ENCODE assay signal across 32 cellular contexts in genomic region chr1:928825-929661, GRCh38. TPM values are rescaled to one million over a fixed set of nuclear protein-coding genes. Genes with fewer than 3 reads are reported as not detected.
A peak's percentile ranks its signal among the peaks of the same experiment; 100 is the strongest.
DNase-seq lines count a peak whose midpoint lies in the region; ATAC-seq, FAIRE-seq and TF ChIP-seq lines count a peak whose summit lies in the region.
"Had no signal": no experiment of that assay in that cellular context is flagged by ENCODE, and none has a peak within 500 bp of the region (broad histone marks: within the 10 kb centered on the region; RNA-seq: fewer than 3 reads in every experiment).

No MANE protein-coding gene starts in this region.

- BruUV-seq in Panc1 (replicated peaks; lab: Mats Ljungman, UMichigan): TSS peak; percentile 35

- POLR2A ChIA-PET in Panc1 (lab: Charles Lee): interaction anchor here (0.6 kb wide), 1 partner anchor 14 kb away, joined by 9 read pairs; no protein-coding TSS in a partner anchor

- no peaks in the 10 kb centered on the region for H3K9me2 ChIP-seq in MM.1S (replicated peaks; ENCODE audit: insufficient read depth, low read length)
- H3K9me2 ChIP-seq: SK-N-SH had no signal

- H3K9ac ChIP-seq in neural progenitor cell (no peak overlapping the region), MM.1S (ENCODE audit: low read length) (no peak overlapping the region)
- H3K9ac ChIP-seq: SK-N-SH had no signal

- H2AFZ ChIP-seq in neural progenitor cell (replicated peaks) (no peak overlapping the region), MM.1S (ENCODE audit: low read length) (no peak overlapping the region)

- no peaks in the 10 kb centered on the region for H3K36me3 Mint-ChIP-seq in neural progenitor cell
- H3K36me3 Mint-ChIP-seq: natural killer cell treated with Interleukin-12 subunit alpha and Interleukin-12 subunit beta and Interleukin-15 and Interleukin-18, amount 100 ng/mL, for 72 hours; stimulated activated naive B cell treated with anti-CD40 and anti-IgM and Interleukin-4, amounts not matched to agents 10 μg/mL and 1 μg/mL and 100 μg/mL, for 72 hours had no signal

- H3K79me2 ChIP-seq in neural progenitor cell (ENCODE audit: low read depth) (no peaks in the 10 kb centered on the region), MM.1S (ENCODE audit: low read length) (no peaks in the 10 kb centered on the region)

- in situ Hi-C loops in Panc1 (cut with HindIII; ENCODE audit: low pct_unique_long_range_greater_than_20kb, low sequenced_read_pairs): no loop called here

- H3K4me1 Mint-ChIP-seq in neural progenitor cell: peaks cover 18% of the 10 kb centered on the region
- H3K4me1 Mint-ChIP-seq in stimulated activated naive CD8-positive, alpha-beta T cell treated with anti-CD3 and anti-CD28 coated beads, Interleukin-15, amount 100 ng/mL, for 72 hours: peaks cover 8% of the 10 kb centered on the region

- peaks cover 55% of the 10 kb centered on the region for H4K20me1 ChIP-seq in neural progenitor cell (ENCODE audit: low read depth)
- H4K20me1 ChIP-seq in MM.1S (ENCODE audit: insufficient read depth, low read length): no peaks in the 10 kb centered on the region

- DNase-seq in Panc1 (ENCODE audit: low read depth, low spot score) (no peak), neural progenitor cell (ENCODE audit: low spot score) (no peak), MM.1S (no peak)
- DNase-seq in stimulated activated naive CD8-positive, alpha-beta T cell treated with anti-CD3 and anti-CD28 coated beads, Interleukin-15, amount 100 ng/mL, for 72 hours: no peak
- DNase-seq: activated CD4-positive, alpha-beta T cell treated with anti-CD3 and anti-CD28 coated beads, Interleukin-2, amount 50 U/mL, for 48 hours; activated CD4-positive, CD25-positive, alpha-beta regulatory T cell treated with anti-CD3 and anti-CD28 coated beads, Interleukin-2, amount 50 U/mL, for 72 hours; activated naive CD4-positive, alpha-beta T cell; activated T-cell treated with anti-CD3 and anti-CD28 coated beads, Interleukin-2, amount 50 U/mL, for 72 hours; Caco-2; central memory CD4-positive, alpha-beta T cell; cortex of kidney; DMS79; effector memory CD4-positive, alpha-beta T cell; erythroblast; GDM1; left colon; mammary epithelial cell; NCI-H1092; NCI-H1930; NCI-H2171 treated with DMSO at 0.1 percent for 48 hours; NCI-H510A treated with DMSO at 0.1 percent for 48 hours; ovary; SK-N-SH; stimulated activated naive B cell treated with anti-CD40 and anti-IgM and Interleukin-4, amounts not matched to agents 10 μg/mL and 1 μg/mL and 100 μg/mL, for 72 hours had no signal

- FAIRE-seq in G401.6 (lab: Jason Lieb, UNC): peak; percentile 3

- H3F3A ChIP-seq in neural progenitor cell (ENCODE audit: low read depth) (peaks cover 5% of the 10 kb centered on the region), MM.1S (ENCODE audit: insufficient read depth, low read length) (no peaks in the 10 kb centered on the region)

- peak overlapping the region; percentile 46 for H3K4me3 Mint-ChIP-seq in neural progenitor cell
- no peak overlapping the region for H3K4me3 Mint-ChIP-seq in stimulated activated naive CD8-positive, alpha-beta T cell treated with anti-CD3 and anti-CD28 coated beads, Interleukin-15, amount 100 ng/mL, for 72 hours
- H3K4me3 Mint-ChIP-seq: activated T-cell treated with anti-CD3 and anti-CD28 coated beads, Interleukin-2, amount 50 U/mL, for 72 hours; natural killer cell treated with Interleukin-12 subunit alpha and Interleukin-12 subunit beta and Interleukin-15 and Interleukin-18, amount 100 ng/mL, for 72 hours; stimulated activated naive B cell treated with anti-CD40 and anti-IgM and Interleukin-4, amounts not matched to agents 10 μg/mL and 1 μg/mL and 100 μg/mL, for 72 hours; T-helper 1 cell treated with Interleukin-12 subunit alpha and Interleukin-12 subunit beta and Interleukin-4 antibody, amounts not matched to agents 30 μg/mL and 1 μg/mL, for 36 hours had no signal

- H3K9me3 ChIP-seq in Panc1 (ENCODE audit: control insufficient read depth, insufficient read depth, low read depth, low read length) (no peaks in the 10 kb centered on the region), neural progenitor cell (ENCODE audit: low read depth) (no peaks in the 10 kb centered on the region), MM.1S (replicated peaks; ENCODE audit: insufficient read depth, low read length) (no peaks in the 10 kb centered on the region)
- H3K9me3 ChIP-seq: Caco-2, ovary, SK-N-SH, upper lobe of left lung had no signal

- H3K4me1 ChIP-seq in Panc1 (ENCODE audit: control insufficient read depth, insufficient read depth, low read length) (peaks cover 46% of the 10 kb centered on the region), neural progenitor cell (peaks cover 4% of the 10 kb centered on the region), MM.1S (ENCODE audit: low read length) (no peaks in the 10 kb centered on the region)
- H3K4me1 ChIP-seq: Caco-2 had no signal

- H3K36me3 ChIP-seq in Panc1 (ENCODE audit: control insufficient read depth, insufficient read depth, low read length): no peaks in the 10 kb centered on the region
- H3K36me3 ChIP-seq in neural progenitor cell: no peaks in the 10 kb centered on the region
- H3K36me3 ChIP-seq in MM.1S (replicated peaks; ENCODE audit: insufficient read depth, low read length): no peaks in the 10 kb centered on the region
- H3K36me3 ChIP-seq: ovary, upper lobe of left lung had no signal

- H3K27me3 ChIP-seq in Panc1 (ENCODE audit: control insufficient read depth, insufficient read depth, low read length) (no peaks in the 10 kb centered on the region), neural progenitor cell (peaks cover 99% of the 10 kb centered on the region), MM.1S (replicated peaks; ENCODE audit: insufficient read depth, low read length) (peaks cover 90% of the 10 kb centered on the region)

- CTCF ChIA-PET in Panc1 (lab: Charles Lee): no interaction called here

- H3K4me2 ChIP-seq in neural progenitor cell (no peak overlapping the region), MM.1S (ENCODE audit: low read depth, low read length) (no peak overlapping the region)
- H3K4me2 ChIP-seq: SK-N-SH had no signal

- no peak for TF ChIP-seq CTCF in Panc1 (IDR thresholded peaks at IDR 0.05)
- TF ChIP-seq CTCF in neural progenitor cell (IDR thresholded peaks at IDR 0.05): no peak
- TF ChIP-seq CTCF in MM.1S (IDR thresholded peaks at IDR 0.05; ENCODE audit: low read length): no peak

- H3K9me3 Mint-ChIP-seq in neural progenitor cell: no peaks in the 10 kb centered on the region
- H3K9me3 Mint-ChIP-seq in stimulated activated naive CD8-positive, alpha-beta T cell treated with anti-CD3 and anti-CD28 coated beads, Interleukin-15, amount 100 ng/mL, for 72 hours: no peaks in the 10 kb centered on the region
- H3K9me3 Mint-ChIP-seq: activated T-cell treated with anti-CD3 and anti-CD28 coated beads, Interleukin-2, amount 50 U/mL, for 72 hours; natural killer cell treated with Interleukin-12 subunit alpha and Interleukin-12 subunit beta and Interleukin-15 and Interleukin-18, amount 100 ng/mL, for 72 hours; stimulated activated naive B cell treated with anti-CD40 and anti-IgM and Interleukin-4, amounts not matched to agents 10 μg/mL and 1 μg/mL and 100 μg/mL, for 72 hours; T-helper 1 cell treated with Interleukin-12 subunit alpha and Interleukin-12 subunit beta and Interleukin-4 antibody, amounts not matched to agents 30 μg/mL and 1 μg/mL, for 36 hours had no signal

- H3K27ac ChIP-seq in Panc1 (ENCODE audit: low read length) (no peak overlapping the region; the same call in 1 of the 2 replicates), neural progenitor cell (no peak overlapping the region), MM.1S (ENCODE audit: low read length) (no peak overlapping the region)
- H3K27ac ChIP-seq: C4-2B, ovary, RWPE1, upper lobe of left lung had no signal

- H3K4me3 ChIP-seq in Panc1 (ENCODE audit: low read depth in 2 of 2, low read length in 2 of 2): no peak overlapping the region
- no peak overlapping the region for H3K4me3 ChIP-seq in neural progenitor cell
- no peak overlapping the region for H3K4me3 ChIP-seq in MM.1S (ENCODE audit: low read length)
- H3K4me3 ChIP-seq: ovary, upper lobe of left lung had no signal

- peaks cover 51% of the 10 kb centered on the region for H3K27me3 Mint-ChIP-seq in neural progenitor cell (ENCODE audit: insufficient read depth, low read depth)
- H3K27me3 Mint-ChIP-seq in stimulated activated naive CD8-positive, alpha-beta T cell treated with anti-CD3 and anti-CD28 coated beads, Interleukin-15, amount 100 ng/mL, for 72 hours: peaks cover 88% of the 10 kb centered on the region

- intact Hi-C loops in Panc1 (cut with micrococcal nuclease; ENCODE audit: unreplicated experiment): no loop called here

- no peak for ATAC-seq in Panc1
- ATAC-seq in stimulated activated naive CD8-positive, alpha-beta T cell treated with anti-CD3 and anti-CD28 coated beads, Interleukin-15, amount 100 ng/mL, for 72 hours: no peak
- ATAC-seq: activated T-cell treated with anti-CD3 and anti-CD28 coated beads, Interleukin-2, amount 50 U/mL, for 72 hours; left colon; natural killer cell treated with Interleukin-12 subunit alpha and Interleukin-12 subunit beta and Interleukin-15 and Interleukin-18, amount 100 ng/mL, for 72 hours; stimulated activated naive B cell treated with anti-CD40 and anti-IgM and Interleukin-4, amounts not matched to agents 10 μg/mL and 1 μg/mL and 100 μg/mL, for 72 hours had no signal

- no peak overlapping the region for H3K27ac Mint-ChIP-seq in neural progenitor cell
- peak overlapping the region in 1 of 2 donors; percentile 71 for H3K27ac Mint-ChIP-seq in stimulated activated naive CD8-positive, alpha-beta T cell treated with anti-CD3 and anti-CD28 coated beads, Interleukin-15, amount 100 ng/mL, for 72 hours
- H3K27ac Mint-ChIP-seq: activated T-cell treated with anti-CD3 and anti-CD28 coated beads, Interleukin-2, amount 50 U/mL, for 72 hours; natural killer cell treated with Interleukin-12 subunit alpha and Interleukin-12 subunit beta and Interleukin-15 and Interleukin-18, amount 100 ng/mL, for 72 hours; stimulated activated naive B cell treated with anti-CD40 and anti-IgM and Interleukin-4, amounts not matched to agents 10 μg/mL and 1 μg/mL and 100 μg/mL, for 72 hours; T-helper 1 cell treated with Interleukin-12 subunit alpha and Interleukin-12 subunit beta and Interleukin-4 antibody, amounts not matched to agents 30 μg/mL and 1 μg/mL, for 36 hours had no signal

RNA-seq across cellular contexts. Expression of gene SAMD11, which starts 5.3 kb away (rescaled TPM):
- 51.8 TPM for total RNA-seq in Panc1 (2021; ENCODE audit: unreplicated experiment)
- polyA plus RNA-seq in Panc1 (2012; ENCODE audit: insufficient read length): 50.7 TPM
- 0.15 TPM in 1 of 2 replicates, not detected in the other for total RNA-seq in neural progenitor cell (ENCODE audit: low replicate concordance)
- total RNA-seq: mammary epithelial cell; natural killer cell treated with Interleukin-12 subunit alpha and Interleukin-12 subunit beta and Interleukin-15 and Interleukin-18, amount 100 ng/mL, for 72 hours had no signal
- polyA plus RNA-seq: mammary epithelial cell had no signal

RNA-seq across cellular contexts. Expression of gene NOC2L, which starts 30.0 kb away (rescaled TPM):
- total RNA-seq in Panc1 (2021; ENCODE audit: unreplicated experiment): 193 TPM
- polyA plus RNA-seq in Panc1 (2012; ENCODE audit: insufficient read length): 179 TPM
- total RNA-seq in neural progenitor cell (ENCODE audit: low replicate concordance): 39.6 and 69.1 TPM in 2 replicates

RNA-seq across cellular contexts. Expression of gene KLHL17, which starts 31.3 kb away (rescaled TPM):
- total RNA-seq in Panc1 (2021; ENCODE audit: unreplicated experiment): 58.8 TPM
- polyA plus RNA-seq in Panc1 (2012; ENCODE audit: insufficient read length): 82.0 TPM
- 10.7 and 33.8 TPM in 2 replicates for total RNA-seq in neural progenitor cell (ENCODE audit: low replicate concordance)

RNA-seq across cellular contexts. Expression of gene PLEKHN1, which starts 37.2 kb away (rescaled TPM):
- total RNA-seq in Panc1 (2021; ENCODE audit: unreplicated experiment) (9.8 TPM), neural progenitor cell (ENCODE audit: low replicate concordance) (0.09 TPM in 1 of 2 replicates, not detected in the other)
- 12.0 TPM for polyA plus RNA-seq in Panc1 (2012; ENCODE audit: insufficient read length)
- total RNA-seq: skeletal muscle tissue had no signal
- polyA plus RNA-seq: SK-N-SH had no signal

RNA-seq across cellular contexts. Expression of gene PERM1, which starts 52.9 kb away (rescaled TPM):
- total RNA-seq in Panc1 (2021; ENCODE audit: unreplicated experiment): 1.5 TPM
- 4.7 TPM for polyA plus RNA-seq in Panc1 (2012; ENCODE audit: insufficient read length)
- total RNA-seq in neural progenitor cell (ENCODE audit: low replicate concordance): not detected in 2 replicates
- total RNA-seq: activated T-cell treated with anti-CD3 and anti-CD28 coated beads, Interleukin-2, amount 50 U/mL, for 72 hours; LHCN-M2; mammary epithelial cell; natural killer cell treated with Interleukin-12 subunit alpha and Interleukin-12 subunit beta and Interleukin-15 and Interleukin-18, amount 100 ng/mL, for 72 hours had no signal
- polyA plus RNA-seq: mammary epithelial cell had no signal

Comparison
In these comparisons a context has a peak if more than half of its experiments do, and no peak if none do; other contexts are left out.
1. RNA of gene SAMD11, which starts 5.3 kb away (total RNA-seq): 51.8 TPM in Panc1 (single experiment); 0.15 TPM in neural progenitor cell; every median in the first group is over 10 times any median in the second.